11 cellular contexts compared by ENCODE assay signal in the genomic region with DNA sequence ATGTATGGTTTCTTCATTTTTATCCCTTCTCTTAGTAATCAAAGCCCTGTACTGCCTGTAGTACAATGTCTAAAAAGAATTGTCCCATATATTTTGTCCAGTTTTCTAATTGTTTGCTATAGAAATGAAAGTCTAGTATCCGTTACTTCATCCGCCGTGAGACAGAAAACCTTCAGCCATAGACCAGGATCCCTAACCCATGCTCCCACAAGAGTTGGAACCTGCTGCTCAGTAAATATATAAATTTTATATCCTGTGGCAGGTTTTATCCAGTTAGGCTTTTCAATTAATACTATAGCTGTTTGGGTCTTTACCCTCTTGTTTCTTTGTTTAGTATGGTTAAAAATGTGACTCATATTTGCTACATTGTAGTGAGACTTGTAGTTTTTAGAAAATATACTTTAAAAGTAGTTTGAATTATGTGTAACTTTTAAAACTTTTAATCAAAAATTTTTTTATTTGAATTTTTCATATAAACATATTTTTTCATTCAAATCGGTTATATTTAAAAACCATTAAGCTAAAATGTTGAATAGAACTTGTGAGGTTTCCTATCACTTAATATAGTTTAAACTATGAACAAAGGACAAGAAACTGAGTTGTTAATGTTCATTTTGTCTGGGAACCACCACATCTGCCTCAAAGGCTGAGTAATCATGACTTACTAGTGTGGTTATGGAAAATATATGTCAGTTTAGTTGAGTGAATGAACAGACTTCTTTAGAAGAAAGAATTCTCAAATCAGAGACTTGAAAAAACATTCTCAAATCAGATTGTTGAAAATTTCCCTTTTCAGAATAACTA. TPM values are rescaled to one million over a fixed set of nuclear protein-coding genes. Genes with fewer than 3 reads are reported as not detected.
DNase-seq lines count a peak whose midpoint lies in the region; ATAC-seq and TF ChIP-seq lines count a peak whose summit lies in the region.
"Had no signal": no experiment of that assay in that cellular context is flagged by ENCODE, and none has a peak within 500 bp of the region (broad histone marks: within the 10 kb centered on the region; RNA-seq: fewer than 3 reads in every experiment).

No MANE protein-coding gene starts in this region.

- H3K4me1 ChIP-seq in fibroblast of lung (ENCODE audit: control insufficient read depth, extremely low read depth, insufficient read depth, low read length), result peaks cover 16% of the 10 kb centered on the region

- H3K27ac ChIP-seq in fibroblast of lung (ENCODE audit: insufficient read depth, low read length), result peak overlapping the region; percentile 86

- no peaks in the 10 kb centered on the region for H4K20me1 ChIP-seq in fibroblast of lung (ENCODE audit: control insufficient read depth, extremely low read depth, insufficient read depth, low read length)

- peaks cover 6% of the 10 kb centered on the region for H3K79me2 ChIP-seq in fibroblast of lung (ENCODE audit: control insufficient read depth, insufficient read depth, low read length)

- peak; percentile 76 for DNase-seq in activated CD4-positive, alpha-beta T cell treated with anti-CD3 and anti-CD28 coated beads, Interleukin-2, amount 10 ng/mL, durations not matched to agents 24 days and 14 days
- no peak for DNase-seq in activated CD4-positive, alpha-beta T cell treated with anti-CD3 and anti-CD28 coated beads, Interleukin-2, amount 50 U/mL, for 4 hours
- DNase-seq in SW480 (ENCODE audit: low spot score) (peak; percentile 32), fibroblast of lung (ENCODE audit: low read depth in 2 of 2) (peak; percentile 84 to 93), SIG-M5 treated with dmso at 0.1 percent for 504 hours (lab: John Stamatoyannopoulos, UW; ENCODE audit: unreplicated experiment) (no peak)
- no peak for DNase-seq in stimulated activated naive CD8-positive, alpha-beta T cell treated with anti-CD3 and anti-CD28 coated beads, Interleukin-15, Interleukin-2, amounts not matched to agents 100 U/mL and 50 U/mL, for 24 hours
- DNase-seq: activated CD8-positive, alpha-beta memory T cell treated with anti-CD3 and anti-CD28 coated beads, Interleukin-2, amount 50 U/mL, for 48 hours; lower lobe of right lung; NCI-H1694 had no signal

- no peak overlapping the region for H3K4me3 ChIP-seq in fibroblast of lung (replicated peaks in 1 of 4; ENCODE audit: control extremely low read depth in 1 of 4, insufficient read depth in 1 of 4, low read depth in 3 of 4, low read length in 4 of 4)
- H3K4me3 ChIP-seq: lower lobe of right lung had no signal

- H3K4me3 Mint-ChIP-seq in activated CD4-positive, alpha-beta T cell treated with anti-CD3 and anti-CD28 coated beads, Interleukin-2, amount 10 ng/mL, durations not matched to agents 24 days and 14 days, result peak overlapping the region; percentile 62

- peak overlapping the region; percentile 98 for H3K27ac Mint-ChIP-seq in activated CD4-positive, alpha-beta T cell treated with anti-CD3 and anti-CD28 coated beads, Interleukin-2, amount 10 ng/mL, durations not matched to agents 24 days and 14 days

- no peaks in the 10 kb centered on the region for H3K27me3 Mint-ChIP-seq in activated CD4-positive, alpha-beta T cell treated with anti-CD3 and anti-CD28 coated beads, Interleukin-2, amount 10 ng/mL, durations not matched to agents 24 days and 14 days

- H3K4me2 ChIP-seq in fibroblast of lung (ENCODE audit: extremely low read depth, insufficient read depth, low read length), result peak overlapping the region; percentile 27

- H3K27me3 ChIP-seq in fibroblast of lung (ENCODE audit: control insufficient read depth, insufficient read depth, low read length), result no peaks in the 10 kb centered on the region

- H3K9me3 Mint-ChIP-seq in activated CD4-positive, alpha-beta T cell treated with anti-CD3 and anti-CD28 coated beads, Interleukin-2, amount 10 ng/mL, durations not matched to agents 24 days and 14 days, result peaks cover 4% of the 10 kb centered on the region

- no peaks in the 10 kb centered on the region for H3K36me3 ChIP-seq in fibroblast of lung (ENCODE audit: control insufficient read depth, insufficient read depth, low read length)

- peaks cover 42% of the 10 kb centered on the region for H3K4me1 Mint-ChIP-seq in activated CD4-positive, alpha-beta T cell treated with anti-CD3 and anti-CD28 coated beads, Interleukin-2, amount 10 ng/mL, durations not matched to agents 24 days and 14 days

- ATAC-seq in stimulated activated naive CD8-positive, alpha-beta T cell treated with anti-CD3 and anti-CD28 coated beads, Interleukin-15, Interleukin-2, amounts not matched to agents 100 U/mL and 50 U/mL, for 24 hours, result peak; percentile 68
- ATAC-seq in GM21381 (IDR thresholded peaks at IDR 0.05; ENCODE audit: unreplicated experiment), result no peak
- no peak for ATAC-seq in HG03521 (IDR thresholded peaks at IDR 0.05; ENCODE audit: unreplicated experiment)
- ATAC-seq: lower lobe of right lung had no signal

- H3K9ac ChIP-seq in fibroblast of lung (ENCODE audit: insufficient read depth, low read length), result no peak overlapping the region

- TF ChIP-seq CTCF in fibroblast of lung (conservative IDR thresholded peaks at IDR 0.05 in 1 of 2, IDR thresholded peaks at IDR 0.05 in 1 of 2; ENCODE audit: low read depth in 1 of 2, low read length in 2 of 2), result no peak

- no peak overlapping the region for H2AFZ ChIP-seq in fibroblast of lung (ENCODE audit: low read length)

- peaks cover 60% of the 10 kb centered on the region for H3K36me3 Mint-ChIP-seq in activated CD4-positive, alpha-beta T cell treated with anti-CD3 and anti-CD28 coated beads, Interleukin-2, amount 10 ng/mL, durations not matched to agents 24 days and 14 days (ENCODE audit: low read depth)

- H3K9me3 ChIP-seq in fibroblast of lung (ENCODE audit: control insufficient read depth, insufficient read depth, low read depth, low read length), result no peaks in the 10 kb centered on the region
- H3K9me3 ChIP-seq: lower lobe of right lung had no signal

- intact Hi-C loops in activated CD4-positive, alpha-beta T cell treated with anti-CD3 and anti-CD28 coated beads, Interleukin-2, amount 10 ng/mL, durations not matched to agents 24 days and 14 days (cut with micrococcal nuclease), result loop anchor here (1.0 kb wide), 3 partner anchors 8 to 63 kb away; no protein-coding TSS in a partner anchor

RNA-seq across cellular contexts. Expression of a gene that starts 54.8 kb away (rescaled TPM):
- 417 and 422 TPM in 2 replicates for total RNA-seq in activated CD4-positive, alpha-beta T cell treated with anti-CD3 and anti-CD28 coated beads, Interleukin-2, amount 10 ng/mL, durations not matched to agents 24 days and 14 days
- 210 and 235 TPM in 2 replicates for total RNA-seq in fibroblast of lung
- 96.5 and 125 TPM in 2 replicates for polyA plus RNA-seq in fibroblast of lung
- 72.7 and 75.0 TPM in 2 replicates for polyA plus RNA-seq in fibroblast of lung (2012)
- polyA minus RNA-seq in fibroblast of lung (ENCODE audit: low replicate concordance), result 80.0 and 118 TPM in 2 replicates

RNA-seq across cellular contexts. Expression of a gene that starts 55.0 kb away (rescaled TPM):
- total RNA-seq in activated CD4-positive, alpha-beta T cell treated with anti-CD3 and anti-CD28 coated beads, Interleukin-2, amount 10 ng/mL, durations not matched to agents 24 days and 14 days, result 49.0 and 50.3 TPM in 2 replicates
- 26.3 and 31.3 TPM in 2 replicates for total RNA-seq in fibroblast of lung
- 60.5 and 67.7 TPM in 2 replicates for polyA plus RNA-seq in fibroblast of lung
- 46.4 and 48.1 TPM in 2 replicates for polyA plus RNA-seq in fibroblast of lung (2012)
- polyA minus RNA-seq in fibroblast of lung (ENCODE audit: low replicate concordance), result 11.8 and 15.9 TPM in 2 replicates

Comparison
In these comparisons a context has a peak if more than half of its experiments do, and no peak if none do; other contexts are left out.
1. DNase-seq: peak in activated CD4-positive, alpha-beta T cell treated with anti-CD3 and anti-CD28 coated beads, Interleukin-2, amount 10 ng/mL, durations not matched to agents 24 days and 14 days (single experiment), SW480 (single experiment) and fibroblast of lung (2 of 2); none in activated CD4-positive, alpha-beta T cell treated with anti-CD3 and anti-CD28 coated beads, Interleukin-2, amount 50 U/mL, for 4 hours (0 of 2), stimulated activated naive CD8-positive, alpha-beta T cell treated with anti-CD3 and anti-CD28 coated beads, Interleukin-15, Interleukin-2, amounts not matched to agents 100 U/mL and 50 U/mL, for 24 hours (single experiment) and SIG-M5 treated with dmso at 0.1 percent for 504 hours (single experiment).